Comparison of ENCODE assay signal across 8 cellular contexts in the genomic region with DNA sequence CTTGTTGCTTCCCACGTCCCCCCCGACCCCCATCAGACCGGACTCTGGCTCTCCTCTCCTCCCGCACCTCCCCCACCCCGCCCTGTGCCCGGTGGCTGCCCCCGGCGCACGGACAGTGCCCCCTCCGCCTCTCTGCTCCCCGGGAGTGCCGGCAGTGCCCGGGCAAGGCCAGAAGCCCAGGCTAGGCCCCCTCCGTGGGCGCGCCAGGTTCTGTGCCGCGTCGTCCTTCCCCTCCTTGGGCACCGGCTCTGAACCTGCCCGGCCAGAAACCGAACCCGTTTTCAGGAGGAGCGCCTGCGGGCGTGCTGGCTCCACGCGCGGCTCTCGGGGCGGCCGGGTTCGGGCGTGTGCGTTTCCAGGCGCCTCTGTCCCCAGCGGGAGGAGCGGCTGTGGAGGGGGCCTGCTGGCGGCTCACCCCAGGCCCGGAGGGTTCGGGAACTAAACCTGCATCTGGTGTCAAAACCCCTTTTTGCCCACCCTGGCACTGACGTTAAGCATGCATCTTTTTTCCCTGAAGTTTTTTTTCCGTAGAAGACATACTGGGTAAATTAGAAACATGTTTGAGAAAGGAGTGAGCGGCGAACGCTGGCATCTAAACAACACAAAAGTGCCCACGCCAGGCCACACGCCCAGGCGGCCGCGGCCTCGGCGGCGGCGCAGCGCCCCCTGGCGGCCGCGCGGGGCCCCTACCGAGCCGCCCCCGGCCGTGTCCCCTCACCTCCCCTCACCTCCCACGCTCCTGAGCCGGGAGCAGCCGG.
DNase-seq lines count a peak whose midpoint lies in the region; ATAC-seq, FAIRE-seq and TF ChIP-seq lines count a peak whose summit lies in the region.

No MANE protein-coding gene starts in this region.

- H4K20me1 ChIP-seq in DND-41 (ENCODE audit: insufficient read depth, low read length) (no peaks in the 10 kb centered on the region), K562 (replicated peaks; ENCODE audit: control insufficient read depth, insufficient read depth, low read length) (no peaks in the 10 kb centered on the region)

- intact Hi-C loops in K562 (cut with micrococcal nuclease) (loop anchor here (1.0 to 5.0 kb wide), 4 partner anchors 34 to 533 kb away; no protein-coding TSS in a partner anchor), sciatic nerve (cut with DNase I) (loop anchor here (5.0 kb wide), 2 partner anchors 218 to 263 kb away; no protein-coding TSS in a partner anchor)

- no TSS peak for BruUV-seq in K562 (replicated peaks; lab: Mats Ljungman, UMichigan)

- CTCF ChIA-PET in K562 (lab: Yijun Ruan, JAX; ENCODE audit: low intra/inter-chr PET ratio): interaction anchor here (0.6 to 3.6 kb wide), 12 partner anchors 8 to 822 kb away, joined by 3 to 25 read pairs (median 3); no protein-coding TSS in a partner anchor

- H3K4me3 ChIP-seq in DND-41 (ENCODE audit: low read depth in 1 of 2, low read length in 2 of 2): peak overlapping the region; percentile 27 to 62; a peak in 3 of 4 replicates
- H3K4me3 ChIP-seq in MG63: peak overlapping the region; percentile 36
- peak overlapping the region; percentile 14; the same call in 1 of the 2 replicates for H3K4me3 ChIP-seq in K562
- peak overlapping the region; percentile 76; the same call in 1 of the 2 replicates for H3K4me3 ChIP-seq in iPS DF 6.9 (ENCODE audit: low read length)

- in situ Hi-C loops in K562 (cut with MboI): no loop called here

- H3K79me2 ChIP-seq in DND-41 (ENCODE audit: insufficient read depth, low read length) (no peaks in the 10 kb centered on the region), K562 (ENCODE audit: control insufficient read depth, insufficient read depth, low read length) (no peaks in the 10 kb centered on the region)

- H3K9me3 ChIP-seq in DND-41 (ENCODE audit: insufficient read depth, low read length, severe bottlenecking) (no peaks in the 10 kb centered on the region), MG63 (peaks cover 7% of the 10 kb centered on the region; the same call in 1 of the 2 replicates), K562 (replicated peaks; ENCODE audit: control insufficient read depth, insufficient read depth, low read depth, low read length) (peaks cover 4% of the 10 kb centered on the region; the same call in 1 of the 2 replicates), iPS DF 6.9 (ENCODE audit: control insufficient read depth, insufficient read depth, low read length) (no peaks in the 10 kb centered on the region)

- peak; percentile 94 for ATAC-seq in DND-41 (ENCODE audit: insufficient read depth, low read depth)
- ATAC-seq in GM21717 (IDR thresholded peaks at IDR 0.05; ENCODE audit: unreplicated experiment): peak; percentile 33
- ATAC-seq in K562: peak; percentile 92
- ATAC-seq in sciatic nerve: peak; percentile 76

- peak; percentile 54 for FAIRE-seq in K562 (lab: Jason Lieb, UNC)

- TF ChIP-seq RAD21 in K562 (CRISPR knock-in tag; conservative IDR thresholded peaks at IDR 0.05 in 1 of 2, IDR thresholded peaks at IDR 0.05 in 1 of 2): peak; percentile 78 to 97

- H3K9ac ChIP-seq in DND-41 (ENCODE audit: low read depth, low read length): peak overlapping the region; percentile 60
- peak overlapping the region; percentile 52 to 70; a peak in 3 of 4 replicates for H3K9ac ChIP-seq in K562 (ENCODE audit: insufficient read depth in 1 of 2, low read depth in 2 of 2, low read length in 2 of 2)

- H2AFZ ChIP-seq in DND-41 (ENCODE audit: low read depth, low read length): peak overlapping the region; percentile 90
- H2AFZ ChIP-seq in K562 (ENCODE audit: low read depth, low read length): peak overlapping the region; percentile 96

- H3K27me3 ChIP-seq in DND-41 (ENCODE audit: insufficient read depth, low read length, poor library complexity): peaks cover 25% of the 10 kb centered on the region
- no peaks in the 10 kb centered on the region for H3K27me3 ChIP-seq in MG63
- no peaks in the 10 kb centered on the region for H3K27me3 ChIP-seq in K562 (ENCODE audit: control insufficient read depth in 2 of 2, insufficient read depth in 2 of 2, low read length in 2 of 2)
- peaks cover 9% of the 10 kb centered on the region; the same call in 1 of the 2 replicates for H3K27me3 ChIP-seq in iPS DF 6.9 (ENCODE audit: control insufficient read depth, insufficient read depth, low read length)

- no peaks in the 10 kb centered on the region for H3K36me3 ChIP-seq in DND-41 (ENCODE audit: insufficient read depth, low read length)
- no peaks in the 10 kb centered on the region; the same call in 1 of the 2 replicates for H3K36me3 ChIP-seq in MG63
- no peaks in the 10 kb centered on the region for H3K36me3 ChIP-seq in K562 (ENCODE audit: control insufficient read depth, insufficient read depth, low read length)
- no peaks in the 10 kb centered on the region for H3K36me3 ChIP-seq in iPS DF 6.9 (ENCODE audit: control insufficient read depth, insufficient read depth, low read length)

- POLR2A ChIA-PET in K562 (lab: Yijun Ruan, JAX): no interaction called here

- 27% methylated on average over 43 of the region's 67 CpGs for WGBS in K562 (ENCODE audit: insufficient coverage, low coverage, missing lambda C conversion rate)
- WGBS in iPS DF 6.9 (ENCODE audit: insufficient coverage, insufficient read length): no CpG with 5 or more reads among the region's 67 CpGs

- H3K4me1 ChIP-seq in DND-41 (ENCODE audit: insufficient read depth, low read length): peaks cover 13% of the 10 kb centered on the region
- peaks cover 18 to 24% of the 10 kb centered on the region in 2 experiments for H3K4me1 ChIP-seq in K562 (replicated peaks in 1 of 2; ENCODE audit: control insufficient read depth in 2 of 2, insufficient read depth in 2 of 2, low read length in 2 of 2)
- peaks cover 5% of the 10 kb centered on the region; the same call in 1 of the 2 replicates for H3K4me1 ChIP-seq in iPS DF 6.9 (ENCODE audit: control insufficient read depth, insufficient read depth, low read length)

- TF ChIP-seq EP300 in K562 (IDR thresholded peaks at IDR 0.05; ENCODE audit: low read length): no peak

- H3K4me2 ChIP-seq in DND-41 (ENCODE audit: insufficient read depth, low read length): peak overlapping the region; percentile 96
- H3K4me2 ChIP-seq in K562 (ENCODE audit: insufficient read depth, low read length): peak overlapping the region; percentile 76

- no peak for TF ChIP-seq POLR2A in K562 (conservative IDR thresholded peaks at IDR 0.05)

- H3K27ac ChIP-seq in DND-41 (ENCODE audit: low read length): no peak overlapping the region
- H3K27ac ChIP-seq in K562 (ENCODE audit: extremely low read depth, low read depth, low read length): no peak overlapping the region
- H3K27ac ChIP-seq in iPS DF 6.9 (ENCODE audit: low read length): no peak overlapping the region

- TF ChIP-seq CTCF in DND-41 (IDR thresholded peaks at IDR 0.05; ENCODE audit: borderline replicate concordance, extremely low read depth, low read length, poor library complexity, severe bottlenecking) (peak; percentile 82), K562 (IDR thresholded peaks at IDR 0.05 in 2 of 3, conservative IDR thresholded peaks at IDR 0.05 in 1 of 3; ENCODE audit: insufficient read depth in 2 of 3, low read depth in 1 of 3, low read length in 3 of 3) (peak; percentile 56 to 66 (median 66); a peak in 5 of 6 replicates)

- peak; percentile 64 for DNase-seq in DND-41
- peak; percentile 72 for DNase-seq in MG63
- DNase-seq in UCSD-AML1 (lab: John Stamatoyannopoulos, UW; ENCODE audit: unreplicated experiment): peak; percentile 77
- peak; percentile 60 to 90 (median 86) for DNase-seq in K562 (ENCODE audit: extremely low read depth in 1 of 4, low spot score in 3 of 4)
- DNase-seq in iPS DF 6.9 (ENCODE audit: low read depth, low spot score): no peak
- DNase-seq in sciatic nerve (ENCODE audit: low spot score): peak; percentile 74
- no peak for DNase-seq in NCI-H1048 (lab: John Stamatoyannopoulos, UW)

- no peaks in the 10 kb centered on the region for H3K9me1 ChIP-seq in K562 (ENCODE audit: control insufficient read depth, insufficient read depth, low read length)

TF ChIP-seq in K562, 482 proteins besides CTCF, POLR2A, EP300 and RAD21 (continues in another document):
- TF ChIP-seq NR4A1 (CRISPR knock-in tag; IDR thresholded peaks at IDR 0.05): no peak
- TF ChIP-seq NR4A1 (tag; IDR thresholded peaks at IDR 0.05): peak; percentile 40; the same call in 1 of the 2 replicates
- TF ChIP-seq, protein P1, sequence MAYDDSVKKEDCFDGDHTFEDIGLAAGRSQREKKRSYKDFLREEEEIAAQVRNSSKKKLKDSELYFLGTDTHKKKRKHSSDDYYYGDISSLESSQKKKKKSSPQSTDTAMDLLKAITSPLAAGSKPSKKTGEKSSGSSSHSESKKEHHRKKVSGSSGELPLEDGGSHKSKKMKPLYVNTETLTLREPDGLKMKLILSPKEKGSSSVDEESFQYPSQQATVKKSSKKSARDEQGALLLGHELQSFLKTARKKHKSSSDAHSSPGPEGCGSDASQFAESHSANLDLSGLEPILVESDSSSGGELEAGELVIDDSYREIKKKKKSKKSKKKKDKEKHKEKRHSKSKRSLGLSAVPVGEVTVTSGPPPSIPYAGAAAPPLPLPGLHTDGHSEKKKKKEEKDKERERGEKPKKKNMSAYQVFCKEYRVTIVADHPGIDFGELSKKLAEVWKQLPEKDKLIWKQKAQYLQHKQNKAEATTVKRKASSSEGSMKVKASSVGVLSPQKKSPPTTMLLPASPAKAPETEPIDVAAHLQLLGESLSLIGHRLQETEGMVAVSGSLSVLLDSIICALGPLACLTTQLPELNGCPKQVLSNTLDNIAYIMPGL (CRISPR knock-in tag; IDR thresholded peaks at IDR 0.05): no peak
- no peak for TF ChIP-seq ZNF174 (CRISPR knock-in tag; IDR thresholded peaks at IDR 0.05)
- TF ChIP-seq SMC3 (conservative IDR thresholded peaks at IDR 0.05; ENCODE audit: insufficient read depth, low read depth, low read length): peak; percentile 89
- peak; percentile 71 for TF ChIP-seq CXXC5 (CRISPR knock-in tag; IDR thresholded peaks at IDR 0.05)
- TF ChIP-seq MBD2 (IDR thresholded peaks at IDR 0.05; ENCODE audit: borderline replicate concordance, low read depth): no peak
- TF ChIP-seq NONO (IDR thresholded peaks at IDR 0.05; ENCODE audit: low read depth in 2 of 2, low read length in 1 of 2): 0 out of 4 replicates have a peak, but pooled peaks of 1 of the 2 experiments have one; percentile 20

Comparison
In these comparisons a context has a peak if more than half of its experiments do, and no peak if none do; other contexts are left out.
1. ATAC-seq: peak in every context shown above with its lines; median percentile 94 in DND-41; 92 in K562; 76 in sciatic nerve; 33 in GM21717.
2. DNase-seq: peak in DND-41 (single experiment), MG63 (single experiment), UCSD-AML1 (single experiment), K562 (4 of 4) and sciatic nerve (single experiment); none in iPS DF 6.9 (single experiment) and NCI-H1048 (single experiment).
3. H3K4me3 ChIP-seq: peak in every context shown above with its lines; median percentile 76 in iPS DF 6.9; 44 in DND-41; 36 in MG63; 14 in K562.